Comparison of ENCODE assay signal across 1 cellular context in genomic region chr1:234544094-234544579, GRCh38.
TF ChIP-seq lines count a peak whose summit lies in the region.

No MANE protein-coding gene starts in this region.

TF ChIP-seq in K562, 482 proteins besides CTCF, POLR2A, EP300 and RAD21 (continued from another document and continues in another):
- peak; percentile 79; the same call in 1 of the 2 replicates for TF ChIP-seq ARID3B (CRISPR knock-in tag; IDR thresholded peaks at IDR 0.05; ENCODE audit: borderline replicate concordance)
- TF ChIP-seq ZNF561 (CRISPR knock-in tag; conservative IDR thresholded peaks at IDR 0.05), result no peak
- no peak for TF ChIP-seq PRPF4 (IDR thresholded peaks at IDR 0.05; ENCODE audit: insufficient read depth, low read depth, low read length, poor library complexity, severe bottlenecking)
- TF ChIP-seq MEF2D (tag; conservative IDR thresholded peaks at IDR 0.05; ENCODE audit: low read depth), result peak; percentile 41
- TF ChIP-seq ZBTB2 (IDR thresholded peaks at IDR 0.05), result no peak
- TF ChIP-seq SMARCE1 (IDR thresholded peaks at IDR 0.05), result 0 out of 2 replicates have a peak, but pooled peaks have one; percentile 9
- peak; percentile 90 for TF ChIP-seq SMAD4 (CRISPR knock-in tag; conservative IDR thresholded peaks at IDR 0.05)
- TF ChIP-seq, protein P1, sequence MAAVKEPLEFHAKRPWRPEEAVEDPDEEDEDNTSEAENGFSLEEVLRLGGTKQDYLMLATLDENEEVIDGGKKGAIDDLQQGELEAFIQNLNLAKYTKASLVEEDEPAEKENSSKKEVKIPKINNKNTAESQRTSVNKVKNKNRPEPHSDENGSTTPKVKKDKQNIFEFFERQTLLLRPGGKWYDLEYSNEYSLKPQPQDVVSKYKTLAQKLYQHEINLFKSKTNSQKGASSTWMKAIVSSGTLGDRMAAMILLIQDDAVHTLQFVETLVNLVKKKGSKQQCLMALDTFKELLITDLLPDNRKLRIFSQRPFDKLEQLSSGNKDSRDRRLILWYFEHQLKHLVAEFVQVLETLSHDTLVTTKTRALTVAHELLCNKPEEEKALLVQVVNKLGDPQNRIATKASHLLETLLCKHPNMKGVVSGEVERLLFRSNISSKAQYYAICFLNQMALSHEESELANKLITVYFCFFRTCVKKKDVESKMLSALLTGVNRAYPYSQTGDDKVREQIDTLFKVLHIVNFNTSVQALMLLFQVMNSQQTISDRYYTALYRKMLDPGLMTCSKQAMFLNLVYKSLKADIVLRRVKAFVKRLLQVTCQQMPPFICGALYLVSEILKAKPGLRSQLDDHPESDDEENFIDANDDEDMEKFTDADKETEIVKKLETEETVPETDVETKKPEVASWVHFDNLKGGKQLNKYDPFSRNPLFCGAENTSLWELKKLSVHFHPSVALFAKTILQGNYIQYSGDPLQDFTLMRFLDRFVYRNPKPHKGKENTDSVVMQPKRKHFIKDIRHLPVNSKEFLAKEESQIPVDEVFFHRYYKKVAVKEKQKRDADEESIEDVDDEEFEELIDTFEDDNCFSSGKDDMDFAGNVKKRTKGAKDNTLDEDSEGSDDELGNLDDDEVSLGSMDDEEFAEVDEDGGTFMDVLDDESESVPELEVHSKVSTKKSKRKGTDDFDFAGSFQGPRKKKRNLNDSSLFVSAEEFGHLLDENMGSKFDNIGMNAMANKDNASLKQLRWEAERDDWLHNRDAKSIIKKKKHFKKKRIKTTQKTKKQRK (IDR thresholded peaks at IDR 0.05; ENCODE audit: borderline replicate concordance, low read depth, low read length), result no peak
- TF ChIP-seq ZNF668 (CRISPR knock-in tag; IDR thresholded peaks at IDR 0.05), result peak; percentile 69; the same call in 1 of the 2 replicates
- TF ChIP-seq ZNF57 (CRISPR knock-in tag; IDR thresholded peaks at IDR 0.05), result no peak
- TF ChIP-seq, protein P2, sequence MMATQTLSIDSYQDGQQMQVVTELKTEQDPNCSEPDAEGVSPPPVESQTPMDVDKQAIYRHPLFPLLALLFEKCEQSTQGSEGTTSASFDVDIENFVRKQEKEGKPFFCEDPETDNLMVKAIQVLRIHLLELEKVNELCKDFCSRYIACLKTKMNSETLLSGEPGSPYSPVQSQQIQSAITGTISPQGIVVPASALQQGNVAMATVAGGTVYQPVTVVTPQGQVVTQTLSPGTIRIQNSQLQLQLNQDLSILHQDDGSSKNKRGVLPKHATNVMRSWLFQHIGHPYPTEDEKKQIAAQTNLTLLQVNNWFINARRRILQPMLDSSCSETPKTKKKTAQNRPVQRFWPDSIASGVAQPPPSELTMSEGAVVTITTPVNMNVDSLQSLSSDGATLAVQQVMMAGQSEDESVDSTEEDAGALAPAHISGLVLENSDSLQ (IDR thresholded peaks at IDR 0.05), result no peak
- TF ChIP-seq STAT5A (IDR thresholded peaks at IDR 0.05; ENCODE audit: borderline replicate concordance, low read length), result no peak
- TF ChIP-seq MITF (IDR thresholded peaks at IDR 0.05), result no peak
- TF ChIP-seq, protein P3, sequence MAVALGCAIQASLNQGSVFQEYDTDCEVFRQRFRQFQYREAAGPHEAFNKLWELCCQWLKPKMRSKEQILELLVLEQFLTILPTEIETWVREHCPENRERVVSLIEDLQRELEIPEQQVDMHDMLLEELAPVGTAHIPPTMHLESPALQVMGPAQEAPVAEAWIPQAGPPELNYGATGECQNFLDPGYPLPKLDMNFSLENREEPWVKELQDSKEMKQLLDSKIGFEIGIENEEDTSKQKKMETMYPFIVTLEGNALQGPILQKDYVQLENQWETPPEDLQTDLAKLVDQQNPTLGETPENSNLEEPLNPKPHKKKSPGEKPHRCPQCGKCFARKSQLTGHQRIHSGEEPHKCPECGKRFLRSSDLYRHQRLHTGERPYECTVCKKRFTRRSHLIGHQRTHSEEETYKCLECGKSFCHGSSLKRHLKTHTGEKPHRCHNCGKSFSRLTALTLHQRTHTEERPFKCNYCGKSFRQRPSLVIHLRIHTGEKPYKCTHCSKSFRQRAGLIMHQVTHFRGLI (CRISPR knock-in tag; IDR thresholded peaks at IDR 0.05), result no peak
- no peak for TF ChIP-seq MCM7 (IDR thresholded peaks at IDR 0.05)
- TF ChIP-seq KLF6 (CRISPR knock-in tag; IDR thresholded peaks at IDR 0.05; ENCODE audit: borderline replicate concordance), result peak; percentile 24; the same call in 1 of the 2 replicates
- TF ChIP-seq ZNF3 (CRISPR knock-in tag; IDR thresholded peaks at IDR 0.05), result no peak
- TF ChIP-seq ZNF431 (CRISPR knock-in tag; IDR thresholded peaks at IDR 0.05), result no peak
- no peak for TF ChIP-seq NFXL1 (CRISPR knock-in tag; IDR thresholded peaks at IDR 0.05)
- TF ChIP-seq LEF1 (IDR thresholded peaks at IDR 0.05), result no peak
- no peak for TF ChIP-seq MLX (CRISPR knock-in tag; conservative IDR thresholded peaks at IDR 0.05)
- no peak for TF ChIP-seq GTF2A2 (tag; IDR thresholded peaks at IDR 0.05)
- TF ChIP-seq E2F3 (CRISPR knock-in tag; IDR thresholded peaks at IDR 0.05), result no peak
- TF ChIP-seq MAFK (IDR thresholded peaks at IDR 0.05; ENCODE audit: low read length), result 0 out of 2 replicates have a peak, but pooled peaks have one; percentile 19
- TF ChIP-seq, protein P4, sequence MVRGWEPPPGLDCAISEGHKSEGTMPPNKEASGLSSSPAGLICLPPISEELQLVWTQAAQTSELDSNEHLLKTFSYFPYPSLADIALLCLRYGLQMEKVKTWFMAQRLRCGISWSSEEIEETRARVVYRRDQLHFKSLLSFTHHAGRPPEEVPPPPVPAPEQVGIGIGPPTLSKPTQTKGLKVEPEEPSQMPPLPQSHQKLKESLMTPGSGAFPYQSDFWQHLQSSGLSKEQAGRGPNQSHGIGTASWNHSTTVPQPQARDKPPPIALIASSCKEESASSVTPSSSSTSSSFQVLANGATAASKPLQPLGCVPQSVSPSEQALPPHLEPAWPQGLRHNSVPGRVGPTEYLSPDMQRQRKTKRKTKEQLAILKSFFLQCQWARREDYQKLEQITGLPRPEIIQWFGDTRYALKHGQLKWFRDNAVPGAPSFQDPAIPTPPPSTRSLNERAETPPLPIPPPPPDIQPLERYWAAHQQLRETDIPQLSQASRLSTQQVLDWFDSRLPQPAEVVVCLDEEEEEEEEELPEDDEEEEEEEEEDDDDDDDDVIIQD (CRISPR knock-in tag; IDR thresholded peaks at IDR 0.05), result no peak
- TF ChIP-seq TAL1 (IDR thresholded peaks at IDR 0.05), result no peak
- no peak for TF ChIP-seq TSC22D4 (tag; IDR thresholded peaks at IDR 0.05)
- no peak for TF ChIP-seq IRF1 (CRISPR knock-in tag; IDR thresholded peaks at IDR 0.05; ENCODE audit: borderline replicate concordance)
- TF ChIP-seq ZKSCAN1 (IDR thresholded peaks at IDR 0.05; ENCODE audit: low read depth, low read length), result 0 out of 2 replicates have a peak, but pooled peaks have one; percentile 17
- no peak for TF ChIP-seq EZH2 (IDR thresholded peaks at IDR 0.05; ENCODE audit: borderline replicate concordance, low read depth, low read length)
- no peak for TF ChIP-seq E2F1 (CRISPR knock-in tag; IDR thresholded peaks at IDR 0.05)
- TF ChIP-seq, protein P5, sequence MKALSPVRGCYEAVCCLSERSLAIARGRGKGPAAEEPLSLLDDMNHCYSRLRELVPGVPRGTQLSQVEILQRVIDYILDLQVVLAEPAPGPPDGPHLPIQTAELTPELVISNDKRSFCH (CRISPR knock-in tag; IDR thresholded peaks at IDR 0.05), result no peak
- TF ChIP-seq, protein P5 (tag; IDR thresholded peaks at IDR 0.05), result peak; percentile 23; the same call in 1 of the 2 replicates
- no peak for TF ChIP-seq HLTF (IDR thresholded peaks at IDR 0.05)
- TF ChIP-seq, protein P6, sequence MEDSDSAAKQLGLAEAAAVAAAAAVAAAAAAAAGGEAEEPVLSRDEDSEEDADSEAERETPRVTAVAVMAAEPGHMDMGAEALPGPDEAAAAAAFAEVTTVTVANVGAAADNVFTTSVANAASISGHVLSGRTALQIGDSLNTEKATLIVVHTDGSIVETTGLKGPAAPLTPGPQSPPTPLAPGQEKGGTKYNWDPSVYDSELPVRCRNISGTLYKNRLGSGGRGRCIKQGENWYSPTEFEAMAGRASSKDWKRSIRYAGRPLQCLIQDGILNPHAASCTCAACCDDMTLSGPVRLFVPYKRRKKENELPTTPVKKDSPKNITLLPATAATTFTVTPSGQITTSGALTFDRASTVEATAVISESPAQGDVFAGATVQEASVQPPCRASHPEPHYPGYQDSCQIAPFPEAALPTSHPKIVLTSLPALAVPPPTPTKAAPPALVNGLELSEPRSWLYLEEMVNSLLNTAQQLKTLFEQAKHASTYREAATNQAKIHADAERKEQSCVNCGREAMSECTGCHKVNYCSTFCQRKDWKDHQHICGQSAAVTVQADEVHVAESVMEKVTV (CRISPR knock-in tag; IDR thresholded peaks at IDR 0.05), result no peak
- TF ChIP-seq NKRF (IDR thresholded peaks at IDR 0.05; ENCODE audit: borderline replicate concordance), result no peak
- TF ChIP-seq ZNF140 (CRISPR knock-in tag; IDR thresholded peaks at IDR 0.05), result no peak
- TF ChIP-seq, protein P7, sequence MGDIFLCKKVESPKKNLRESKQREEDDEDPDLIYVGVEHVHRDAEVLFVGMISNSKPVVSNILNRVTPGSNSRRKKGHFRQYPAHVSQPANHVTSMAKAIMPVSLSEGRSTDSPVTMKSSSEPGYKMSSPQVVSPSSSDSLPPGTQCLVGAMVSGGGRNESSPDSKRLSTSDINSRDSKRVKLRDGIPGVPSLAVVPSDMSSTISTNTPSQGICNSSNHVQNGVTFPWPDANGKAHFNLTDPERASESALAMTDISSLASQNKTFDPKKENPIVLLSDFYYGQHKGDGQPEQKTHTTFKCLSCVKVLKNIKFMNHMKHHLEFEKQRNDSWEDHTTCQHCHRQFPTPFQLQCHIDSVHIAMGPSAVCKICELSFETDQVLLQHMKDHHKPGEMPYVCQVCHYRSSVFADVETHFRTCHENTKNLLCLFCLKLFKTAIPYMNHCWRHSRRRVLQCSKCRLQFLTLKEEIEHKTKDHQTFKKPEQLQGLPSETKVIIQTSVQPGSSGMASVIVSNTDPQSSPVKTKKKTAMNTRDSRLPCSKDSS (IDR thresholded peaks at IDR 0.05; ENCODE audit: low read depth, partially characterized antibody), result no peak
- TF ChIP-seq ZNF134 (CRISPR knock-in tag; conservative IDR thresholded peaks at IDR 0.05), result no peak
